ENCODE assay signal across 8 cellular contexts in genomic region chr5:111072949-111073682, GRCh38. TPM values are rescaled to one million over a fixed set of nuclear protein-coding genes. Genes with fewer than 3 reads are reported as not detected.
DNase-seq lines count a peak whose midpoint lies in the region; ATAC-seq and TF ChIP-seq lines count a peak whose summit lies in the region.

No MANE protein-coding gene starts in this region.

- ATAC-seq in HG03280 (IDR thresholded peaks at IDR 0.05; ENCODE audit: unreplicated experiment): peak; percentile 47

- H3K27ac Mint-ChIP-seq in progenitor cell of endocrine pancreas: peak overlapping the region; percentile 12

- H3K36me3 Mint-ChIP-seq in progenitor cell of endocrine pancreas (ENCODE audit: insufficient read depth): no peaks in the 10 kb centered on the region

- H3K9me3 Mint-ChIP-seq in progenitor cell of endocrine pancreas (ENCODE audit: low read depth): no peaks in the 10 kb centered on the region

- TF ChIP-seq POLR2A in Peyer's patch (IDR thresholded peaks at IDR 0.05): no peak

- H3K4me1 Mint-ChIP-seq in progenitor cell of endocrine pancreas (ENCODE audit: low read depth): peaks cover 6% of the 10 kb centered on the region

- H3K4me1 ChIP-seq in Peyer's patch: peaks cover 0 to 7% (median 2%) of the 10 kb centered on the region in 4 donors

- no peaks in the 10 kb centered on the region for H3K9me3 ChIP-seq in Peyer's patch

- H3K27me3 Mint-ChIP-seq in progenitor cell of endocrine pancreas: peaks cover 86% of the 10 kb centered on the region

- H3K4me3 ChIP-seq in Peyer's patch: peak overlapping the region; percentile 34 to 60 (median 52)

- H3K4me3 Mint-ChIP-seq in progenitor cell of endocrine pancreas (ENCODE audit: low read depth): peak overlapping the region; percentile 77

- no peaks in the 10 kb centered on the region for H3K27me3 ChIP-seq in Peyer's patch

- DNase-seq in SIG-M5 treated with dmso at 0.1 percent for 504 hours (lab: John Stamatoyannopoulos, UW; ENCODE audit: unreplicated experiment): peak; percentile 73
- no peak for DNase-seq in SIG-M5 (lab: John Stamatoyannopoulos, UW)
- DNase-seq in Peyer's patch: peak; percentile 24 to 68 (median 66)
- peak; percentile 17 for DNase-seq in activated gamma-delta T cell treated with Interleukin-2 at 50 U/mL for 16 hours
- DNase-seq in cardiac septum (ENCODE audit: low spot score): peak; percentile 81
- peak; percentile 11 for DNase-seq in progenitor cell of endocrine pancreas (ENCODE audit: low spot score, unreplicated experiment)
- no peak for DNase-seq in medulla oblongata (ENCODE audit: extremely low spot score)

- intact Hi-C loops in cardiac septum (cut with DNase I): no loop called here

- no peaks in the 10 kb centered on the region for H3K36me3 ChIP-seq in Peyer's patch

- H3K27ac ChIP-seq in Peyer's patch: no peak overlapping the region

- TF ChIP-seq CTCF in Peyer's patch (IDR thresholded peaks at IDR 0.05) (no peak), progenitor cell of endocrine pancreas (IDR thresholded peaks at IDR 0.05; ENCODE audit: unreplicated experiment) (no peak)

RNA-seq across cellular contexts. Expression of gene TSLP, which starts 1.6 kb away (rescaled TPM):
- total RNA-seq in Peyer's patch (under 1 TPM in 2 of 4 donors, not detected in 2; 0.35 to 0.40 TPM), cardiac septum (3.7 TPM), progenitor cell of endocrine pancreas (not detected in 2 replicates)

RNA-seq across cellular contexts. Expression of gene WDR36, which starts 19.0 kb away (rescaled TPM):
- total RNA-seq in Peyer's patch (10 to 100 TPM; 13.4 to 16.5 (median 14.7) TPM), cardiac septum (12.9 TPM), progenitor cell of endocrine pancreas (31.5 and 31.6 TPM in 2 replicates)

Comparison
In these comparisons a context has a peak if more than half of its experiments do, and no peak if none do; other contexts are left out.
1. DNase-seq: peak in SIG-M5 treated with dmso at 0.1 percent for 504 hours (single experiment), Peyer's patch (3 of 3), activated gamma-delta T cell treated with Interleukin-2 at 50 U/mL for 16 hours (single experiment), cardiac septum (single experiment) and progenitor cell of endocrine pancreas (single experiment); none in SIG-M5 (single experiment) and medulla oblongata (single experiment).